ENCODE assay signal across 25 cellular contexts in the genomic region with DNA sequence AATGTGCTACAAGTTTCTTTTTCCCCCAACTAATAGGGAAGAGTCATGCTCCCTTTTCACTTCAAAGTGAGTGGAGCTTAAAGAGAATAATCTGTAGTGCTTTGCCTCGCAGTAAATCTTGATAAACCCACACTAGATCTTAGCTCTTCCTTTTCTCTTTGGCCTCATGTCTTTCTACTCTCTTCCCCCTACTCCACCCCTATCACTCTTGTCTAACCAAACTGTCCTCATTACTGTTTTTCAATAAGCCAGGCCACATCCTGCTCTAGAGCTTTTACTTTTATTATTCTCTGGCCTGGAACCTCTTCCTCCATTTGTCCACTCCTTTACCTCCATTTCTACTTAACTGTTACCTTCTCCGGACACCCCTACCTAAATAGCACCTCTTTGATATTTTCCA.
DNase-seq lines count a peak whose midpoint lies in the region; ATAC-seq, FAIRE-seq and TF ChIP-seq lines count a peak whose summit lies in the region.
"Had no signal": no experiment of that assay in that cellular context is flagged by ENCODE, and none has a peak within 500 bp of the region (broad histone marks: within the 10 kb centered on the region; RNA-seq: fewer than 3 reads in every experiment).

No MANE protein-coding gene starts in this region.

- H3K27ac Mint-ChIP-seq in activated CD4-positive, alpha-beta T cell treated with anti-CD3 and anti-CD28 coated beads, Interleukin-2, amount 10 ng/mL, durations not matched to agents 7 days and 5 days, result peak overlapping the region; percentile 96
- peak overlapping the region; percentile 83 to 99 for H3K27ac Mint-ChIP-seq in activated naive CD4-positive, alpha-beta T cell treated with anti-CD3 and anti-CD28 coated beads, Interleukin-2, amount 50 U/mL, for 72 hours
- peak overlapping the region; percentile 77 to 79 for H3K27ac Mint-ChIP-seq in natural killer cell

- peaks cover 55% of the 10 kb centered on the region for H3K36me3 Mint-ChIP-seq in activated CD4-positive, alpha-beta T cell treated with anti-CD3 and anti-CD28 coated beads, Interleukin-2, amount 10 ng/mL, durations not matched to agents 7 days and 5 days (ENCODE audit: low read depth)
- peaks cover 33 to 63% of the 10 kb centered on the region in 2 donors for H3K36me3 Mint-ChIP-seq in activated naive CD4-positive, alpha-beta T cell treated with anti-CD3 and anti-CD28 coated beads, Interleukin-2, amount 50 U/mL, for 72 hours
- peaks cover 21% of the 10 kb centered on the region for H3K36me3 Mint-ChIP-seq in natural killer cell

- TF ChIP-seq CTCF in Loucy (conservative IDR thresholded peaks at IDR 0.05; ENCODE audit: low read length) (no peak), natural killer cell (IDR thresholded peaks at IDR 0.05) (no peak)

- H3K4me3 ChIP-seq in Loucy (ENCODE audit: low read length, poor library complexity, severe bottlenecking), result no peak overlapping the region
- H3K4me3 ChIP-seq: HAP-1, heart left ventricle, Peyer's patch, upper lobe of left lung had no signal

- no peaks in the 10 kb centered on the region for H3K9me3 ChIP-seq in Loucy (ENCODE audit: insufficient read depth, low read depth, low read length)
- H3K9me3 ChIP-seq: Caco-2, HAP-1, heart left ventricle, Peyer's patch, upper lobe of left lung had no signal

- H3K27me3 Mint-ChIP-seq in activated CD4-positive, alpha-beta T cell treated with anti-CD3 and anti-CD28 coated beads, Interleukin-2, amount 10 ng/mL, durations not matched to agents 7 days and 5 days, result no peaks in the 10 kb centered on the region
- no peaks in the 10 kb centered on the region for H3K27me3 Mint-ChIP-seq in natural killer cell (ENCODE audit: low read depth in 2 of 2)

- H3K4me3 Mint-ChIP-seq in activated CD4-positive, alpha-beta T cell treated with anti-CD3 and anti-CD28 coated beads, Interleukin-2, amount 10 ng/mL, durations not matched to agents 7 days and 5 days, result peak overlapping the region; percentile 9
- peak overlapping the region; percentile 59 for H3K4me3 Mint-ChIP-seq in natural killer cell

- H3K9me2 ChIP-seq in Loucy (replicated peaks; ENCODE audit: low read depth, low read length), result no peaks in the 10 kb centered on the region

- POLR2A ChIA-PET in activated CD4-positive, alpha-beta T cell treated with anti-CD3 and anti-CD28 coated beads, Interleukin-2, amount 10 ng/mL, durations not matched to agents 7 days and 5 days (lab: Charles Lee), result interaction anchor here (0.6 to 1.4 kb wide), 7 partner anchors 9 to 343 kb away, joined by 3 to 4 read pairs (median 3); no protein-coding TSS in a partner anchor

- H3K4me1 ChIP-seq in Loucy (ENCODE audit: insufficient read depth, low read length, poor library complexity, severe bottlenecking), result peaks cover 14% of the 10 kb centered on the region
- H3K4me1 ChIP-seq: Caco-2, HAP-1, heart left ventricle, Peyer's patch, upper lobe of left lung had no signal

- no peak overlapping the region; the same call in 1 of the 2 replicates for H2AFZ ChIP-seq in Loucy (ENCODE audit: low read length)

- peak overlapping the region; percentile 18 for H3K4me2 ChIP-seq in Loucy (ENCODE audit: low read depth, low read length, poor library complexity, severe bottlenecking)

- H3F3A ChIP-seq in Loucy (ENCODE audit: low read depth), result no peaks in the 10 kb centered on the region

- peaks cover 78% of the 10 kb centered on the region for H3K4me1 Mint-ChIP-seq in activated CD4-positive, alpha-beta T cell treated with anti-CD3 and anti-CD28 coated beads, Interleukin-2, amount 10 ng/mL, durations not matched to agents 7 days and 5 days
- H3K4me1 Mint-ChIP-seq in natural killer cell, result peaks cover 63 to 65% of the 10 kb centered on the region in 2 donors

- CTCF ChIA-PET in activated CD4-positive, alpha-beta T cell treated with anti-CD3 and anti-CD28 coated beads, Interleukin-2, amount 10 ng/mL, durations not matched to agents 7 days and 5 days (lab: Charles Lee), result interaction anchor here (0.8 to 5.1 kb wide), 22 partner anchors 9 to 302 kb away, joined by 3 to 29 read pairs (median 4); no protein-coding TSS in a partner anchor

- no peaks in the 10 kb centered on the region for H3K79me2 ChIP-seq in Loucy (ENCODE audit: insufficient read depth, low read length)

- intact Hi-C loops in natural killer cell (cut with micrococcal nuclease), result no loop called here

- no peak overlapping the region for H3K9ac ChIP-seq in Loucy (ENCODE audit: low read depth, low read length, poor library complexity, severe bottlenecking)

- no peaks in the 10 kb centered on the region for H4K20me1 ChIP-seq in Loucy (ENCODE audit: insufficient read depth, low read length, poor library complexity, severe bottlenecking)

- no peak for DNase-seq in activated CD4-positive, alpha-beta T cell treated with anti-CD3 and anti-CD28 coated beads, Interleukin-2, amount 10 ng/mL, durations not matched to agents 7 days and 5 days
- DNase-seq in activated CD4-positive, alpha-beta T cell treated with anti-CD3 and anti-CD28 coated beads, Interleukin-2, amount 50 U/mL, for 4 hours, result no peak
- no peak for DNase-seq in activated naive CD4-positive, alpha-beta T cell treated with anti-CD3 and anti-CD28 coated beads, Interleukin-2, amount 50 U/mL, for 72 hours (ENCODE audit: low spot score in 2 of 2)
- DNase-seq in natural killer cell (no peak), ACHN (no peak), HTR-8/SVneo (ENCODE audit: insufficient read length, low spot score) (no peak), NCI-H1417 treated with DMSO at 0.1 percent for 48 hours (lab: John Stamatoyannopoulos, UW) (no peak)
- DNase-seq: activated CD4-positive, alpha-beta T cell treated with anti-CD3 and anti-CD28 coated beads for 4 hours; AML-193; Caco-2; DMS79 treated with DMSO at 0.1 percent for 48 hours; effector CD8-positive, alpha-beta T cell; erythroblast; heart left ventricle; Karpas-422; MV-4-11; NCI-H1694 treated with DMSO at 0.1 percent for 48 hours; NCI-H2171 treated with DMSO at 0.1 percent for 48 hours; NCI-H524 treated with DMSO at 0.1 percent for 48 hours; nucleus accumbens; Peyer's patch; stimulated activated CD8-positive, alpha-beta memory T cell treated with anti-CD3 and anti-CD28 coated beads, Interleukin-4, amount 100 ng/mL, for 48 hours; upper lobe of left lung had no signal

- peaks cover 35% of the 10 kb centered on the region for H3K9me3 Mint-ChIP-seq in activated CD4-positive, alpha-beta T cell treated with anti-CD3 and anti-CD28 coated beads, Interleukin-2, amount 10 ng/mL, durations not matched to agents 7 days and 5 days
- peaks cover 24 to 28% of the 10 kb centered on the region in 2 donors for H3K9me3 Mint-ChIP-seq in activated naive CD4-positive, alpha-beta T cell treated with anti-CD3 and anti-CD28 coated beads, Interleukin-2, amount 50 U/mL, for 72 hours
- H3K9me3 Mint-ChIP-seq in natural killer cell, result peaks cover 5 to 6% of the 10 kb centered on the region in 2 donors

- no peak for FAIRE-seq in HTR-8/SVneo (lab: Jason Lieb, UNC)

- no peaks in the 10 kb centered on the region for H3K36me3 ChIP-seq in Loucy (ENCODE audit: insufficient read depth, low read length)
- H3K36me3 ChIP-seq: HAP-1, heart left ventricle, Peyer's patch, upper lobe of left lung had no signal

- in situ Hi-C loops in ACHN (cut with HindIII; ENCODE audit: low pct_ligation_motif_present, low pct_unique_long_range_greater_than_20kb, low sequenced_read_pairs), result no loop called here

- no peaks in the 10 kb centered on the region for H3K27me3 ChIP-seq in Loucy (ENCODE audit: insufficient read depth, low read length, poor library complexity, severe bottlenecking)
- H3K27me3 ChIP-seq: heart left ventricle, Peyer's patch, upper lobe of left lung had no signal

- no peak for ATAC-seq in activated naive CD4-positive, alpha-beta T cell treated with anti-CD3 and anti-CD28 coated beads, Interleukin-2, amount 50 U/mL, for 72 hours
- peak; percentile 34 to 71 (median 66) for ATAC-seq in natural killer cell
- ATAC-seq: heart left ventricle had no signal

Comparison
In these comparisons a context has a peak if more than half of its experiments do, and no peak if none do; other contexts are left out.
1. ATAC-seq: peak in natural killer cell (3 of 3); none in activated naive CD4-positive, alpha-beta T cell treated with anti-CD3 and anti-CD28 coated beads, Interleukin-2, amount 50 U/mL, for 72 hours (0 of 2).
2. Peak in every context shown above with its lines, with median percentiles within 50 percentile points of each other: H3K27ac Mint-ChIP-seq.